9 cellular contexts compared by ENCODE assay signal in the genomic region with DNA sequence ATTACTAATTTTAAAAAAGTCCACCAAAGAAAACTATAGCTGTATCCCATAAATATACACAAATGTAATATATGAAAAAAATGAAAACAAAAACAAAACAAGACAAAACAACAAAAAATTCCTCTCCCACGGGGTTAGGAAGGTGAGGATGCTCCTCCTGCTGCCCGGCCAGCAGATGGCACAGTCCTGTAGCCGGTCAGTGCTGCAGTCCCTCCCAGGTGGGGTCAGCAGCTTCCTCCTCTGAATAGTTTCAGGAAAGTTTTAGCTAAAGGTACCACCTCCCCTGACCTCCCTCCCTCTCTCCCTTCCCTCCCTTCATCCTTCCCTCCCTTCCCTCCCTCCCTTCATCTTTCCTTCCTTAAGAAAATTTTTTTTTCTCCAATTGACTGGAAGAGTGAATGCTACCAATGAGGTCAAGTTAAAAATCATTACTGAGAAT.
A peak's percentile ranks its signal among the peaks of the same experiment; 100 is the strongest.
DNase-seq lines count a peak whose midpoint lies in the region; ATAC-seq and TF ChIP-seq lines count a peak whose summit lies in the region.
"Had no signal": no experiment of that assay in that cellular context is flagged by ENCODE, and none has a peak within 500 bp of the region (broad histone marks: within the 10 kb centered on the region; RNA-seq: fewer than 3 reads in every experiment).

No MANE protein-coding gene starts in this region.

- peaks cover 4% of the 10 kb centered on the region; the same call in 1 of the 2 replicates for H3K9me3 Mint-ChIP-seq in HFFc6

- in situ Hi-C loops in astrocyte of the spinal cord (cut with HindIII; ENCODE audit: low sequenced_read_pairs) = no loop called here

- TF ChIP-seq CTCF in AG10803 (conservative IDR thresholded peaks at IDR 0.05; ENCODE audit: low read length) = peak; percentile 70
- TF ChIP-seq CTCF in HFFc6 (IDR thresholded peaks at IDR 0.05) = peak; percentile 81
- peak; percentile 71 for TF ChIP-seq CTCF in astrocyte of the spinal cord (IDR thresholded peaks at IDR 0.05; ENCODE audit: low read depth, low read length)

- H3K4me3 Mint-ChIP-seq in HFFc6 = peak overlapping the region; percentile 62
- H3K4me3 Mint-ChIP-seq: naive B cell had no signal

- H3K27ac Mint-ChIP-seq in HFFc6 = peak overlapping the region; percentile 90
- H3K27ac Mint-ChIP-seq: naive B cell had no signal

- H3K4me3 ChIP-seq in AG10803 (ENCODE audit: low read length) (no peak overlapping the region), astrocyte of the spinal cord (ENCODE audit: low read depth, low read length) (no peak overlapping the region)

- peaks cover 27% of the 10 kb centered on the region for H3K27me3 Mint-ChIP-seq in HFFc6 (ENCODE audit: insufficient read depth)

- H3K36me3 Mint-ChIP-seq in HFFc6 (ENCODE audit: low read depth) = peaks cover 58% of the 10 kb centered on the region

- DNase-seq in AG10803 (ENCODE audit: low read depth) (peak; percentile 64), HFFc6 (peak; percentile 52), astrocyte of the spinal cord (ENCODE audit: low read depth, low spot score) (no peak), left kidney (ENCODE audit: low read depth, low spot score) (peak; percentile 33), ureter (ENCODE audit: low spot score) (no peak), T-helper 1 cell (no peak)
- DNase-seq: naive B cell had no signal

- peaks cover 88% of the 10 kb centered on the region for H3K4me1 Mint-ChIP-seq in HFFc6 (ENCODE audit: low read depth)
- H3K4me1 Mint-ChIP-seq: naive B cell had no signal

- ATAC-seq in HG03571 (IDR thresholded peaks at IDR 0.05; ENCODE audit: unreplicated experiment) (no peak), HG02678 (IDR thresholded peaks at IDR 0.05; ENCODE audit: unreplicated experiment) (no peak)

Comparison
In these comparisons a context has a peak if more than half of its experiments do, and no peak if none do; other contexts are left out.
1. DNase-seq: peak in AG10803 (single experiment), HFFc6 (single experiment) and left kidney (single experiment); none in astrocyte of the spinal cord (single experiment), ureter (single experiment) and T-helper 1 cell (0 of 5).
2. Peak in every context shown above with its lines, with median percentiles within 50 percentile points of each other: CTCF ChIP-seq.